Comparison of ENCODE assay signal across 7 cellular contexts in the genomic region with DNA sequence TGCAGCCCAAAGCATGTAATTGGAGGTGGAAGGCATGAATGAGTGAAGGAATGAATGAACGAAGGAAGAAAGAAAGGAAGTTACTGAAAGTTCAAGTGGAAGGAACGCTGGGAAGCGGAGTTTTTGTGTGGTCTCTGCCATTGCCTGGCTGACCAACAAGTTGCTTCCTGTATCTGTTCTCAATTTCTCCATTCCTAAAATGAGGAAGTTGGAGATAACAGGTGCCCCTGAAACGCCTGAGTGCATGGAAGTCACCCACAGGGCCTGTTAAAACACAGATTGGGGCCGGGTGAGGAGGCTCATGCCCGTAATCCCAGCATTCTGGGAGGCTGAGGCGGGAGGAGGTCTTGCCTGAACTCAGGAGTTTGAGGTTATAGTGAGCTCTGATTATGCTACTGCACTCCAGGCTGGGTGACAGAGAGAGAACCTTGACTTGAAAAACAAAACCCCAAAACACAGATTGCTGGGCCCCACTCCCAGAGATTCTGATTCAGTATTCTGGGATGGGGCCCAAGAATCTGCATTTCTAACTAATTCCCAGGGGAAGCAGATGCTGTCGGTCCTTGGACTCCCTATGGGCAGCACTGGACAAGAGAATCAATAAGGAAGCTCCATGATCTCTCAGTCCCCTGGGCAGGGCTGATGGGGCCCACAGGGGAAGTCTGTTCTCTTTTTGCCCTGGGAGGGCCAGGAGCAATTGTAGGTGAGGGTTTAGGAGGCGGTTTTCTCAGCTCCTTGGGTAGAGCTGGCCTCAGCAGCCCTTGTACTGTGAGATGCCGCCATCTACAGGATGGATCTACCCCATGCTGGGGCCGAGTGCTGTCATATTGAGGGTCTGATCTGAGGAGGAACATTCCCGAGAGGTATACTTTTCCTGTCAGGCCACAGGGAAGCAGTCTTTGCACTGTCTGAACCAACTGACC. TPM values are rescaled to one million over a fixed set of nuclear protein-coding genes. Genes with fewer than 3 reads are reported as not detected.
DNase-seq lines count a peak whose midpoint lies in the region; ATAC-seq and TF ChIP-seq lines count a peak whose summit lies in the region.

No MANE protein-coding gene starts in this region.

- H3K4me3 ChIP-seq in endodermal cell (ENCODE audit: low read length) (no peak overlapping the region), mucosa of rectum (ENCODE audit: low read length in 2 of 2) (no peak overlapping the region)

- no peaks in the 10 kb centered on the region for H3K36me3 ChIP-seq in endodermal cell (ENCODE audit: control insufficient read depth, insufficient read depth, low read length)
- no peaks in the 10 kb centered on the region for H3K36me3 ChIP-seq in mucosa of rectum (ENCODE audit: control insufficient read depth in 2 of 2, insufficient read depth in 2 of 2, low read length in 2 of 2)

- TF ChIP-seq CTCF in GM10266 (IDR thresholded peaks at IDR 0.05; ENCODE audit: control insufficient read depth, insufficient read depth, low read depth, missing control alignments): peak; percentile 83
- peak; percentile 81 for TF ChIP-seq CTCF in endodermal cell (conservative IDR thresholded peaks at IDR 0.05)

- peaks cover 2% of the 10 kb centered on the region for H3K27me3 Mint-ChIP-seq in endodermal cell (ENCODE audit: insufficient read depth)
- no peaks in the 10 kb centered on the region for H3K27me3 Mint-ChIP-seq in stimulated activated naive CD8-positive, alpha-beta T cell treated with anti-CD3 and anti-CD28 coated beads, Interleukin-15, Interleukin-2, amounts not matched to agents 100 ng/mL and 50 ng/mL, for 24 hours

- H3K27ac ChIP-seq in endodermal cell (ENCODE audit: low read depth, low read length) (no peak overlapping the region), mucosa of rectum (ENCODE audit: low read depth in 2 of 2, low read length in 2 of 2) (peak overlapping the region; percentile 39 to 43)

- ATAC-seq in HG02852 (IDR thresholded peaks at IDR 0.05; ENCODE audit: unreplicated experiment): peak; percentile 72

- no peak overlapping the region for H3K27ac Mint-ChIP-seq in endodermal cell
- peak overlapping the region; percentile 15 for H3K27ac Mint-ChIP-seq in stimulated activated naive CD8-positive, alpha-beta T cell treated with anti-CD3 and anti-CD28 coated beads, Interleukin-15, Interleukin-2, amounts not matched to agents 100 ng/mL and 50 ng/mL, for 24 hours

- no peaks in the 10 kb centered on the region for H3K27me3 ChIP-seq in endodermal cell (ENCODE audit: control insufficient read depth, insufficient read depth, low read length, poor library complexity, severe bottlenecking)
- H3K27me3 ChIP-seq in mucosa of rectum (ENCODE audit: control insufficient read depth in 2 of 2, insufficient read depth in 2 of 2, low read length in 2 of 2): no peaks in the 10 kb centered on the region

- no peaks in the 10 kb centered on the region for H3K36me3 Mint-ChIP-seq in endodermal cell (ENCODE audit: low read depth)
- H3K36me3 Mint-ChIP-seq in stimulated activated naive CD8-positive, alpha-beta T cell treated with anti-CD3 and anti-CD28 coated beads, Interleukin-15, Interleukin-2, amounts not matched to agents 100 ng/mL and 50 ng/mL, for 24 hours (ENCODE audit: low read depth): no peaks in the 10 kb centered on the region

- H3K4me1 Mint-ChIP-seq in endodermal cell: peaks cover 5% of the 10 kb centered on the region
- H3K4me1 Mint-ChIP-seq in stimulated activated naive CD8-positive, alpha-beta T cell treated with anti-CD3 and anti-CD28 coated beads, Interleukin-15, Interleukin-2, amounts not matched to agents 100 ng/mL and 50 ng/mL, for 24 hours (ENCODE audit: low read depth): peaks cover 42% of the 10 kb centered on the region

- H3K9me3 Mint-ChIP-seq in endodermal cell: no peaks in the 10 kb centered on the region
- no peaks in the 10 kb centered on the region for H3K9me3 Mint-ChIP-seq in stimulated activated naive CD8-positive, alpha-beta T cell treated with anti-CD3 and anti-CD28 coated beads, Interleukin-15, Interleukin-2, amounts not matched to agents 100 ng/mL and 50 ng/mL, for 24 hours

- H3K9ac ChIP-seq in endodermal cell (ENCODE audit: extremely low read depth, low read length, poor library complexity, severe bottlenecking) (no peak overlapping the region), mucosa of rectum (ENCODE audit: low read depth in 1 of 2, low read length in 2 of 2) (peak overlapping the region in 1 of 2 donors; percentile 53)

- no peak overlapping the region for H3K4me3 Mint-ChIP-seq in endodermal cell
- H3K4me3 Mint-ChIP-seq in stimulated activated naive CD8-positive, alpha-beta T cell treated with anti-CD3 and anti-CD28 coated beads, Interleukin-15, Interleukin-2, amounts not matched to agents 100 ng/mL and 50 ng/mL, for 24 hours: no peak overlapping the region

- H3K9me3 ChIP-seq in endodermal cell (ENCODE audit: control insufficient read depth, low read length) (no peaks in the 10 kb centered on the region), mucosa of rectum (ENCODE audit: control insufficient read depth in 2 of 2, low read length in 2 of 2) (no peaks in the 10 kb centered on the region)

- H3K4me1 ChIP-seq in endodermal cell (ENCODE audit: control insufficient read depth, insufficient read depth, low read length) (peaks cover 7% of the 10 kb centered on the region), mucosa of rectum (ENCODE audit: control insufficient read depth in 2 of 2, insufficient read depth in 2 of 2, low read length in 2 of 2) (peaks cover 11 to 25% of the 10 kb centered on the region in 2 donors)

- WGBS in endodermal cell (ENCODE audit: insufficient coverage in 1 of 2, insufficient read length in 1 of 2), 2 experiments: 65 to 73% methylated on average over 9 to 12 of the region's 12 CpGs

- peak; percentile 81 for DNase-seq in GM10266 (ENCODE audit: extremely low spot score)
- DNase-seq in NCI-H2196 treated with DMSO at 0.1 percent for 48 hours (lab: John Stamatoyannopoulos, UW; ENCODE audit: unreplicated experiment): peak; percentile 14
- DNase-seq in activated CD4-positive, alpha-beta T cell treated with anti-CD3 and anti-CD28 coated beads for 48 hours: peak; percentile 70
- DNase-seq in endodermal cell: peak; percentile 93

RNA-seq across cellular contexts. Expression of gene CNR2, which starts 3.3 kb away (rescaled TPM):
- not detected for total RNA-seq in endodermal cell
- not detected for polyA plus RNA-seq in endodermal cell (2013, experiment 1 of 2)
- not detected for polyA plus RNA-seq in endodermal cell (2013, experiment 2 of 2)

RNA-seq across cellular contexts. Expression of gene PNRC2, which starts 43.2 kb away (rescaled TPM):
- total RNA-seq in endodermal cell: 100 to 1,000 TPM; 107 to 108 TPM
- 132 TPM for polyA plus RNA-seq in endodermal cell (2013, experiment 1 of 2)
- polyA plus RNA-seq in endodermal cell (2013, experiment 2 of 2): 128 TPM

RNA-seq across cellular contexts. Expression of gene FUCA1, which starts 48.4 kb away (rescaled TPM):
- 10 to 100 TPM in 1 of 2 donors, 1 to 10 TPM in 1; 9.7 to 14.0 TPM for total RNA-seq in endodermal cell
- 4.7 TPM for polyA plus RNA-seq in endodermal cell (2013, experiment 1 of 2)
- polyA plus RNA-seq in endodermal cell (2013, experiment 2 of 2): 4.4 TPM

Comparison
In these comparisons a context has a peak if more than half of its experiments do, and no peak if none do; other contexts are left out.
1. DNase-seq: peak in every context shown above with its lines; median percentile 93 in endodermal cell; 81 in GM10266; 70 in activated CD4-positive, alpha-beta T cell treated with anti-CD3 and anti-CD28 coated beads for 48 hours; 14 in NCI-H2196 treated with DMSO at 0.1 percent for 48 hours.